ENCODE assay signal across 19 cellular contexts in the genomic region with DNA sequence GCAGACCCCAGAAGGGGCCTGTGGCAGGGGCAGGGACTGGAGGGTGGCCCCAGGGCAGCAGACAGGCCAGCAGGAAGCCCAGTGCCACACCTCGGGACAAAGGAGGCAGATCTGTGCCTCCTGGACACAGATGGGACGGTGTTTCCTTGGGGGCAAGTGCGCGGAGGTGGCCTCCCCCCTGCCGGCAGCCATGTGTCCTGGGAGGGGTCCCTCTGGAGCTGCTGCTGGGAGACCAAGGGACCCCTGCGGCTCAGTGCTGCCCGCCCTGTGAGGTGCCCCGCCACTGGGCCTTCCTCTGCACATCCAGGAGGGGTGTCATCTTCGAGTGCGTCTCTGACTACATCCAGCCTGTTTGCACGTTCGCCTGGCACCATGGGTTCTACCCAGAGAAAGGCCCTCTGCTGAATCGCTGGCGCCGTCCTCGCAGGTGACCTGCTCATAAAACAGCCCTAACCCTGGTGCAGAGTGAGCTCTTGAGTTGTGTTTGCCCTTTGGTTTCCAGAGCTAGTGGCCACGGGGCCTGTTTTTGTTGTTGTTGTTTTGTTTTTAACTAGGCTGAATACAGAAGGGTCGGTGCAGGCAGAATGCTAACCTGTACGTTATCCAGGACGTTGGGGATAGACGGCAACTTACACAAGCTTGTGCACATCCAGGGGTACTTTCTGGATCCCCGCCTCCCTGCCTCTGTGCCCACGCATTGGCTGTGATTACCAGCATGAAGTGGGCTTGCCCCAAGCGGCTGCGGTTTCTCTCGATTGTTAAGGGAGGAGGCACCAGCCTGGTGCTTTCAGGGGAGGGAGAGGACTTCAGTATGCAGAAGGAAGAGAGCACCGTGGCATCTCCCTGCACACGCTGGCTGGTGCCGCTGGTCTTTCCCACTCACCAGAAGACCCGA. TPM values are rescaled to one million over a fixed set of nuclear protein-coding genes. Genes with fewer than 3 reads are reported as not detected.
DNase-seq lines count a peak whose midpoint lies in the region; ATAC-seq and TF ChIP-seq lines count a peak whose summit lies in the region.
"Had no signal": no experiment of that assay in that cellular context is flagged by ENCODE, and none has a peak within 500 bp of the region (broad histone marks: within the 10 kb centered on the region; RNA-seq: fewer than 3 reads in every experiment).

No MANE protein-coding gene starts in this region.

- H3K36me3 ChIP-seq in WERI-Rb-1: no peaks in the 10 kb centered on the region; the same call in 1 of the 2 replicates
- H3K36me3 ChIP-seq: SJCRH30 had no signal

- H3K4me1 Mint-ChIP-seq in stimulated activated effector memory CD8-positive, alpha-beta T cell treated with anti-CD3 and anti-CD28 coated beads, Interleukin-12 subunit alpha, Interleukin-12 subunit beta, amount 100 ng/mL, for 72 hours: peaks cover 10% of the 10 kb centered on the region

- no peak overlapping the region for H3K27ac Mint-ChIP-seq in stimulated activated effector memory CD8-positive, alpha-beta T cell treated with anti-CD3 and anti-CD28 coated beads, Interleukin-12 subunit alpha, Interleukin-12 subunit beta, amount 100 ng/mL, for 72 hours

- H3K9me3 ChIP-seq in WERI-Rb-1 (ENCODE audit: severe bottlenecking): no peaks in the 10 kb centered on the region
- H3K9me3 ChIP-seq: SJCRH30 had no signal

- no peak overlapping the region for H3K4me3 ChIP-seq in Jurkat, Clone E6-1 (ENCODE audit: low read length)
- H3K4me3 ChIP-seq in WERI-Rb-1 (ENCODE audit: low read depth, low read length): no peak overlapping the region
- H3K4me3 ChIP-seq: hepatocyte, SJCRH30 had no signal

- H3K4me3 Mint-ChIP-seq in stimulated activated effector memory CD8-positive, alpha-beta T cell treated with anti-CD3 and anti-CD28 coated beads, Interleukin-12 subunit alpha, Interleukin-12 subunit beta, amount 100 ng/mL, for 72 hours: peak overlapping the region; percentile 7

- no peak for TF ChIP-seq POLR2A in GM18505 (IDR thresholded peaks at IDR 0.05; ENCODE audit: borderline replicate concordance, extremely low read depth, insufficient read depth, insufficient read length)

- no peak for TF ChIP-seq CTCF in WERI-Rb-1 (IDR thresholded peaks at IDR 0.05; ENCODE audit: low read depth, low read length)

- H3K9me3 Mint-ChIP-seq in stimulated activated effector memory CD8-positive, alpha-beta T cell treated with anti-CD3 and anti-CD28 coated beads, Interleukin-12 subunit alpha, Interleukin-12 subunit beta, amount 100 ng/mL, for 72 hours: no peaks in the 10 kb centered on the region

- ATAC-seq in stimulated activated effector memory CD8-positive, alpha-beta T cell treated with anti-CD3 and anti-CD28 coated beads, Interleukin-12 subunit alpha, Interleukin-12 subunit beta, amount 100 ng/mL, for 72 hours: no peak
- ATAC-seq in GM18505 (IDR thresholded peaks at IDR 0.05; ENCODE audit: unreplicated experiment) (no peak), GM19397 (IDR thresholded peaks at IDR 0.05; ENCODE audit: unreplicated experiment) (no peak), HG03565 (IDR thresholded peaks at IDR 0.05; ENCODE audit: unreplicated experiment) (no peak)

- peak overlapping the region; percentile 41; the same call in 1 of the 2 replicates for H3K27ac ChIP-seq in WERI-Rb-1
- H3K27ac ChIP-seq: hepatocyte, SJCRH30 had no signal

- no peaks in the 10 kb centered on the region for H3K27me3 ChIP-seq in WERI-Rb-1 (ENCODE audit: insufficient read depth, low read depth, severe bottlenecking)

- no peaks in the 10 kb centered on the region for H3K36me3 Mint-ChIP-seq in stimulated activated effector memory CD8-positive, alpha-beta T cell treated with anti-CD3 and anti-CD28 coated beads, Interleukin-12 subunit alpha, Interleukin-12 subunit beta, amount 100 ng/mL, for 72 hours

- DNase-seq in NCI-H2171 treated with DMSO at 0.1 percent for 48 hours (lab: John Stamatoyannopoulos, UW): peak; percentile 41
- DNase-seq in NCI-H2171 (lab: John Stamatoyannopoulos, UW): no peak
- DNase-seq in Jurkat, Clone E6-1 (ENCODE audit: low read depth, low spot score): peak; percentile 36
- DNase-seq in WERI-Rb-1: no peak
- no peak for DNase-seq in stimulated activated effector memory CD8-positive, alpha-beta T cell treated with anti-CD3 and anti-CD28 coated beads, Interleukin-12 subunit alpha, Interleukin-12 subunit beta, amount 100 ng/mL, for 72 hours (ENCODE audit: low spot score in 2 of 2)
- DNase-seq: activated CD4-positive, alpha-beta T cell treated with anti-CD3 and anti-CD28 coated beads, Interleukin-2, amount 50 U/mL, for 1 hour; activated T-cell treated with anti-CD3 and anti-CD28 coated beads, Interleukin-2, amount 50 U/mL, for 48 hours; COR-L47; effector CD8-positive, alpha-beta T cell; kidney; NCI-H2081; SJCRH30; T1000; trophoblast cell had no signal

RNA-seq across cellular contexts. Expression of a gene that starts 1.3 kb away (rescaled TPM):
- polyA plus RNA-seq in Jurkat, Clone E6-1 (2012; ENCODE audit: insufficient read depth, insufficient read length): 6.5 TPM
- polyA plus RNA-seq: fibroblast of lung had no signal

RNA-seq across cellular contexts. Expression of a gene that starts 25.1 kb away (rescaled TPM):
- 53.4 TPM for polyA plus RNA-seq in Jurkat, Clone E6-1 (2012; ENCODE audit: insufficient read depth, insufficient read length)

RNA-seq across cellular contexts. Expression of a gene that starts 46.8 kb away (rescaled TPM):
- polyA plus RNA-seq in Jurkat, Clone E6-1 (2012; ENCODE audit: insufficient read depth, insufficient read length): 214 TPM

Comparison
In these comparisons a context has a peak if more than half of its experiments do, and no peak if none do; other contexts are left out.
1. DNase-seq: peak in NCI-H2171 treated with DMSO at 0.1 percent for 48 hours (single experiment) and Jurkat, Clone E6-1 (single experiment); none in NCI-H2171 (single experiment), WERI-Rb-1 (single experiment) and stimulated activated effector memory CD8-positive, alpha-beta T cell treated with anti-CD3 and anti-CD28 coated beads, Interleukin-12 subunit alpha, Interleukin-12 subunit beta, amount 100 ng/mL, for 72 hours (0 of 2).